22 cellular contexts compared by ENCODE assay signal in genomic region chr7:82029236-82029635, GRCh38.
DNase-seq lines count a peak whose midpoint lies in the region; ATAC-seq and TF ChIP-seq lines count a peak whose summit lies in the region.
"Had no signal": no experiment of that assay in that cellular context is flagged by ENCODE, and none has a peak within 500 bp of the region (broad histone marks: within the 10 kb centered on the region; RNA-seq: fewer than 3 reads in every experiment).

No MANE protein-coding gene starts in this region.

- no peak for ATAC-seq in HG03457 (IDR thresholded peaks at IDR 0.05; ENCODE audit: unreplicated experiment)
- no peak for ATAC-seq in foreskin keratinocyte
- ATAC-seq: CD8-positive, alpha-beta T cell; PC-3; SK-N-SH treated with all-trans-retinoic acid at 6 μM for 48 hours had no signal

- no peaks in the 10 kb centered on the region for H3K27me3 Mint-ChIP-seq in osteocyte (ENCODE audit: unreplicated experiment)
- H3K27me3 Mint-ChIP-seq: B cell had no signal

- no peaks in the 10 kb centered on the region for H3K4me1 ChIP-seq in foreskin keratinocyte
- no peaks in the 10 kb centered on the region for H3K4me1 ChIP-seq in ascending aorta

- peak; percentile 20 for DNase-seq in H4 (ENCODE audit: low spot score)
- DNase-seq in OCI-M1 (lab: John Stamatoyannopoulos, UW) = peak; percentile 31
- peak; percentile 33 for DNase-seq in iris pigment epithelial cell (ENCODE audit: low read depth)
- no peak for DNase-seq in osteocyte (ENCODE audit: extremely low spot score, unreplicated experiment)
- DNase-seq in foreskin keratinocyte = no peak
- no peak for DNase-seq in ascending aorta (ENCODE audit: low spot score in 2 of 2)
- DNase-seq: CD8-positive, alpha-beta T cell; DND-41; GM23248; HFFc6; NCI-H1105 treated with DMSO at 0.1 percent for 48 hours; NCI-H146; NCI-H1930; NCI-H446; NCI-H524 treated with DMSO at 0.1 percent for 48 hours; NCI-H774; PC-3 had no signal

- no peak overlapping the region for H3K27ac ChIP-seq in foreskin keratinocyte
- H3K27ac ChIP-seq in ascending aorta = no peak overlapping the region
- H3K27ac ChIP-seq: C4-2B, GM23248 had no signal

- H3K4me3 Mint-ChIP-seq in osteocyte (ENCODE audit: unreplicated experiment) = no peak overlapping the region
- H3K4me3 Mint-ChIP-seq: B cell; CD8-positive, alpha-beta T cell; HFFc6 had no signal

- no peaks in the 10 kb centered on the region for H3K9me3 ChIP-seq in ascending aorta
- H3K9me3 ChIP-seq: HAP-1 had no signal

- no peak overlapping the region for H3K4me3 ChIP-seq in ascending aorta
- H3K4me3 ChIP-seq: GM23248, HAP-1 had no signal

- no peaks in the 10 kb centered on the region for H3K4me1 Mint-ChIP-seq in osteocyte (ENCODE audit: unreplicated experiment)
- H3K4me1 Mint-ChIP-seq: B cell had no signal

- peaks cover 3% of the 10 kb centered on the region for H3K36me3 Mint-ChIP-seq in osteocyte (ENCODE audit: unreplicated experiment)
- H3K36me3 Mint-ChIP-seq: CD8-positive, alpha-beta T cell had no signal

- H3K27me3 ChIP-seq in foreskin keratinocyte (no peaks in the 10 kb centered on the region), ascending aorta (no peaks in the 10 kb centered on the region)

- no peak overlapping the region for H3K27ac Mint-ChIP-seq in osteocyte (ENCODE audit: unreplicated experiment)
- H3K27ac Mint-ChIP-seq: B cell; CD8-positive, alpha-beta T cell; HFFc6 had no signal

- no peaks in the 10 kb centered on the region for H3K36me3 ChIP-seq in ascending aorta
- H3K36me3 ChIP-seq: HAP-1 had no signal

- intact Hi-C loops in ascending aorta (cut with DNase I) = no loop called here

- no peaks in the 10 kb centered on the region for H3K9me3 Mint-ChIP-seq in osteocyte (ENCODE audit: unreplicated experiment)
- H3K9me3 Mint-ChIP-seq: CD8-positive, alpha-beta T cell; HFFc6 had no signal

- TF ChIP-seq CTCF in osteocyte (IDR thresholded peaks at IDR 0.05) = no peak
- no peak for TF ChIP-seq CTCF in foreskin keratinocyte (conservative IDR thresholded peaks at IDR 0.05)
- TF ChIP-seq CTCF in ascending aorta (IDR thresholded peaks at IDR 0.05) = no peak

Comparison
In these comparisons a context has a peak if more than half of its experiments do, and no peak if none do; other contexts are left out.
1. DNase-seq: peak in H4 (single experiment), OCI-M1 (single experiment) and iris pigment epithelial cell (single experiment); none in osteocyte (single experiment), foreskin keratinocyte (0 of 2) and ascending aorta (0 of 2).